Comparison of ENCODE assay signal across 19 cellular contexts in genomic region chr9:18743976-18744375, GRCh38.
A peak's percentile ranks its signal among the peaks of the same experiment; 100 is the strongest.
DNase-seq lines count a peak whose midpoint lies in the region; ATAC-seq, FAIRE-seq and TF ChIP-seq lines count a peak whose summit lies in the region.
"Had no signal": no experiment of that assay in that cellular context is flagged by ENCODE, and none has a peak within 500 bp of the region (broad histone marks: within the 10 kb centered on the region; RNA-seq: fewer than 3 reads in every experiment).

No MANE protein-coding gene starts in this region.

- H3K9me1 ChIP-seq in IMR-90 (ENCODE audit: insufficient read depth, low read length) = peaks cover 8% of the 10 kb centered on the region

- no peaks in the 10 kb centered on the region for H3K36me3 ChIP-seq in IMR-90 (ENCODE audit: control insufficient read depth, insufficient read depth, low read length)
- no peaks in the 10 kb centered on the region for H3K36me3 ChIP-seq in HepG2 (replicated peaks in 1 of 2; ENCODE audit: control insufficient read depth in 1 of 2, insufficient read depth in 2 of 2, low read length in 2 of 2)
- H3K36me3 ChIP-seq: SJSA1 had no signal

- no peak overlapping the region for H3K4ac ChIP-seq in IMR-90 (ENCODE audit: low read depth, low read length)

- H3K4me2 ChIP-seq in IMR-90 (ENCODE audit: low read depth, low read length) (no peak overlapping the region), HepG2 (ENCODE audit: low read depth, low read length) (no peak overlapping the region)

- H2BK5ac ChIP-seq in IMR-90 (ENCODE audit: low read depth, low read length, poor library complexity, severe bottlenecking) = no peak overlapping the region

- no peak overlapping the region for H4K8ac ChIP-seq in IMR-90 (ENCODE audit: low read depth in 2 of 2, low read length in 2 of 2)

- peak; percentile 86 for DNase-seq in IMR-90
- peak; percentile 16 for DNase-seq in epithelial cell of esophagus (ENCODE audit: low read depth)
- DNase-seq in iris pigment epithelial cell (ENCODE audit: low read depth) = peak; percentile 72
- no peak for DNase-seq in left colon
- no peak for DNase-seq in AML-193 (lab: John Stamatoyannopoulos, UW)
- DNase-seq in HepG2 (ENCODE audit: low spot score) = no peak
- DNase-seq: DMS53, NCI-H1048, NCI-H1694, NCI-H446 treated with DMSO at 0.1 percent for 48 hours, NCI-H748 treated with DMSO at 0.1 percent for 48 hours, PC-3 had no signal

- H2AK5ac ChIP-seq in IMR-90 (ENCODE audit: low read depth, low read length) = no peak overlapping the region

- H2AFZ ChIP-seq in IMR-90 (replicated peaks; ENCODE audit: low read length, poor library complexity) (no peak overlapping the region), HepG2 (ENCODE audit: low read length) (no peak overlapping the region)

- peak overlapping the region; percentile 15; the same call in 1 of the 2 replicates for H3K18ac ChIP-seq in IMR-90 (ENCODE audit: low read depth, low read length)

- H3K4me3 ChIP-seq in IMR-90 (ENCODE audit: insufficient read depth, low read depth, low read length) = no peak overlapping the region
- no peak overlapping the region for H3K4me3 ChIP-seq in epithelial cell of esophagus (ENCODE audit: low read length)
- H3K4me3 ChIP-seq in HepG2 (replicated peaks in 1 of 3; ENCODE audit: insufficient read depth in 1 of 3, low read depth in 2 of 3, low read length in 3 of 3) = no peak overlapping the region
- H3K4me3 ChIP-seq: SJSA1 had no signal

- no peak for TF ChIP-seq CTCF in IMR-90 (conservative IDR thresholded peaks at IDR 0.05; ENCODE audit: low read depth, low read length)
- TF ChIP-seq CTCF in epithelial cell of esophagus (IDR thresholded peaks at IDR 0.05; ENCODE audit: insufficient read depth, low read depth, low read length, missing control alignments) = no peak
- no peak for TF ChIP-seq CTCF in HepG2 (CRISPR knock-in tag; IDR thresholded peaks at IDR 0.05)

- ATAC-seq in IMR-90 (ENCODE audit: low read depth) (peak; percentile 56), left colon (no peak), HG03175 (IDR thresholded peaks at IDR 0.05; ENCODE audit: unreplicated experiment) (no peak), HepG2 (no peak)
- ATAC-seq: HCT116, PC-3 had no signal

- H3K9me3 ChIP-seq in IMR-90 (ENCODE audit: control insufficient read depth, insufficient read depth, low read length) = no peaks in the 10 kb centered on the region
- H3K9me3 ChIP-seq in HepG2 (ENCODE audit: low read length) = no peaks in the 10 kb centered on the region
- H3K9me3 ChIP-seq: SJSA1 had no signal

- no peaks in the 10 kb centered on the region for H3K79me2 ChIP-seq in HepG2 (ENCODE audit: insufficient read depth, low read length)

- H3K79me1 ChIP-seq in IMR-90 (ENCODE audit: low read depth in 1 of 2, low read length in 2 of 2) = no peaks in the 10 kb centered on the region

- no peak for TF ChIP-seq EP300 in HepG2 (IDR thresholded peaks at IDR 0.05; ENCODE audit: low read depth in 2 of 2, low read length in 2 of 2)
- no peak for TF ChIP-seq EP300 in HepG2 (CRISPR knock-in tag; IDR thresholded peaks at IDR 0.05; ENCODE audit: borderline replicate concordance)

- in situ Hi-C loops in IMR-90 (cut with MboI; ENCODE audit: low sequenced_read_pairs) (no loop called here), HepG2 (cut with HindIII; ENCODE audit: extremely low pct_ligation_motif_present, low pct_unique_long_range_greater_than_20kb) (no loop called here)

- no peak overlapping the region for H2AK9ac ChIP-seq in IMR-90 (replicated peaks; ENCODE audit: low read depth, low read length, poor library complexity)

- no peak for TF ChIP-seq RAD21 in IMR-90 (IDR thresholded peaks at IDR 0.05; ENCODE audit: low read length)
- no peak for TF ChIP-seq RAD21 in HepG2 (CRISPR knock-in tag; IDR thresholded peaks at IDR 0.05)

- 31% methylated on average over 2 of the region's 2 CpGs; no CpG with 5 or more reads in 1 of the 2 experiments for WGBS in IMR-90 (ENCODE audit: extremely low coverage in 2 of 2, insufficient read length in 1 of 2), 2 experiments
- WGBS in HepG2 (ENCODE audit: low lambda C conversion rate) = 0% methylated on average over 2 of the region's 2 CpGs

- no peak overlapping the region for H3K56ac ChIP-seq in IMR-90 (ENCODE audit: extremely low read depth, insufficient read depth, low read length)

- intact Hi-C loops in IMR-90 (cut with micrococcal nuclease) = no loop called here
- intact Hi-C loops in left colon (cut with DNase I, micrococcal nuclease) = no loop called here
- intact Hi-C loops in HepG2 (cut with micrococcal nuclease; ENCODE audit: unreplicated experiment) = no loop called here

- H3K27ac ChIP-seq in IMR-90 (ENCODE audit: insufficient read depth, low read length) = no peak overlapping the region
- no peak overlapping the region for H3K27ac ChIP-seq in HepG2 (ENCODE audit: extremely low read length, insufficient read depth, low read length)
- H3K27ac ChIP-seq: C4-2B, SJSA1 had no signal

- no peak overlapping the region for H3K14ac ChIP-seq in IMR-90 (replicated peaks; ENCODE audit: low read depth, low read length)

- no peak overlapping the region for H2BK120ac ChIP-seq in IMR-90 (ENCODE audit: low read depth, low read length)

- BruUV-seq in IMR-90 (replicated peaks; lab: Mats Ljungman, UMichigan) (no TSS peak), HepG2 (replicated peaks; lab: Mats Ljungman, UMichigan) (no TSS peak)

- TF ChIP-seq POLR2A in IMR-90 (IDR thresholded peaks at IDR 0.05; ENCODE audit: low read depth, low read length) (no peak), HepG2 (IDR thresholded peaks at IDR 0.05; ENCODE audit: insufficient read depth in 1 of 2, low read depth in 2 of 2, low read length in 2 of 2) (no peak)

- no peak overlapping the region for H2BK20ac ChIP-seq in IMR-90 (ENCODE audit: low read depth, low read length)

- no peaks in the 10 kb centered on the region for H3K27me3 ChIP-seq in IMR-90 (ENCODE audit: control insufficient read depth, insufficient read depth, low read length)
- H3K27me3 ChIP-seq in HepG2 (ENCODE audit: control insufficient read depth in 1 of 2, insufficient read depth in 2 of 2, low read length in 2 of 2) = no peaks in the 10 kb centered on the region
- H3K27me3 ChIP-seq: SJSA1 had no signal

- H4K20me1 ChIP-seq in IMR-90 (ENCODE audit: insufficient read depth, low read length) (no peaks in the 10 kb centered on the region), HepG2 (ENCODE audit: insufficient read depth, low read length) (no peaks in the 10 kb centered on the region)

- no peak overlapping the region for H2BK15ac ChIP-seq in IMR-90 (ENCODE audit: low read depth, low read length)

- H3K9ac ChIP-seq in IMR-90 (ENCODE audit: low read depth, low read length) (no peak overlapping the region), HepG2 (ENCODE audit: insufficient read depth, low read depth, low read length) (no peak overlapping the region)

- no peak overlapping the region for H3K23ac ChIP-seq in IMR-90 (ENCODE audit: low read depth, low read length)

- POLR2A ChIA-PET in IMR-90 (lab: Charles Lee; ENCODE audit: unreplicated experiment) (no interaction called here), HepG2 (lab: Yijun Ruan, JAX) (no interaction called here)

- dilution Hi-C loops in IMR-90 (cut with HindIII; ENCODE audit: low sequenced_read_pairs, unreplicated experiment) = no loop called here

- CTCF ChIA-PET in IMR-90 (lab: Yijun Ruan, JAX) (no interaction called here), HepG2 (lab: Yijun Ruan, JAX; ENCODE audit: low intra/inter-chr PET ratio, low total read pairs) (no interaction called here)

- H4K5ac ChIP-seq in IMR-90 (ENCODE audit: low read depth, low read length) = no peak overlapping the region

- H3K4me1 ChIP-seq in IMR-90 (ENCODE audit: control insufficient read depth, insufficient read depth, low read length) = peaks cover 10% of the 10 kb centered on the region
- no peaks in the 10 kb centered on the region for H3K4me1 ChIP-seq in HepG2 (ENCODE audit: insufficient read depth, low read length)

- H4K91ac ChIP-seq in IMR-90 (ENCODE audit: insufficient read depth, low read depth, low read length) = no peak overlapping the region

- no peak for FAIRE-seq in HepG2 (lab: Jason Lieb, UNC)
- FAIRE-seq: G401.6, GM12892, GM19239 had no signal

TF ChIP-seq in IMR-90, 13 proteins besides CTCF, POLR2A, EP300 and RAD21:
- TF ChIP-seq BHLHE40 (IDR thresholded peaks at IDR 0.05; ENCODE audit: low read depth, low read length) (peak; percentile 91), MAZ (IDR thresholded peaks at IDR 0.05; ENCODE audit: borderline replicate concordance, low read depth, low read length) (no peak)

TF ChIP-seq in HepG2, 621 proteins besides CTCF, POLR2A, EP300 and RAD21:
- TF ChIP-seq ARHGAP35 (CRISPR knock-in tag; IDR thresholded peaks at IDR 0.05; ENCODE audit: borderline replicate concordance) (no peak), ZNF543 (CRISPR knock-in tag; IDR thresholded peaks at IDR 0.05) (no peak), ZBTB26 (CRISPR knock-in tag; IDR thresholded peaks at IDR 0.05; ENCODE audit: borderline replicate concordance) (no peak), ZBTB44 (CRISPR knock-in tag; IDR thresholded peaks at IDR 0.05) (no peak), MBD4 (IDR thresholded peaks at IDR 0.05; ENCODE audit: borderline replicate concordance, low read length) (no peak), KAT8 (CRISPR knock-in tag; IDR thresholded peaks at IDR 0.05) (no peak), RXRA (CRISPR knock-in tag; IDR thresholded peaks at IDR 0.05) (no peak), IRF2 (CRISPR knock-in tag; IDR thresholded peaks at IDR 0.05) (no peak), KLF12 (CRISPR knock-in tag; IDR thresholded peaks at IDR 0.05; ENCODE audit: borderline replicate concordance) (no peak), ZNF546 (CRISPR knock-in tag; conservative IDR thresholded peaks at IDR 0.05) (no peak)

Comparison
In these comparisons a context has a peak if more than half of its experiments do, and no peak if none do; other contexts are left out.
1. DNase-seq: peak in IMR-90 (single experiment), epithelial cell of esophagus (single experiment) and iris pigment epithelial cell (single experiment); none in left colon (0 of 2), AML-193 (0 of 2) and HepG2 (single experiment).